14 cellular contexts compared by ENCODE assay signal in the genomic region with DNA sequence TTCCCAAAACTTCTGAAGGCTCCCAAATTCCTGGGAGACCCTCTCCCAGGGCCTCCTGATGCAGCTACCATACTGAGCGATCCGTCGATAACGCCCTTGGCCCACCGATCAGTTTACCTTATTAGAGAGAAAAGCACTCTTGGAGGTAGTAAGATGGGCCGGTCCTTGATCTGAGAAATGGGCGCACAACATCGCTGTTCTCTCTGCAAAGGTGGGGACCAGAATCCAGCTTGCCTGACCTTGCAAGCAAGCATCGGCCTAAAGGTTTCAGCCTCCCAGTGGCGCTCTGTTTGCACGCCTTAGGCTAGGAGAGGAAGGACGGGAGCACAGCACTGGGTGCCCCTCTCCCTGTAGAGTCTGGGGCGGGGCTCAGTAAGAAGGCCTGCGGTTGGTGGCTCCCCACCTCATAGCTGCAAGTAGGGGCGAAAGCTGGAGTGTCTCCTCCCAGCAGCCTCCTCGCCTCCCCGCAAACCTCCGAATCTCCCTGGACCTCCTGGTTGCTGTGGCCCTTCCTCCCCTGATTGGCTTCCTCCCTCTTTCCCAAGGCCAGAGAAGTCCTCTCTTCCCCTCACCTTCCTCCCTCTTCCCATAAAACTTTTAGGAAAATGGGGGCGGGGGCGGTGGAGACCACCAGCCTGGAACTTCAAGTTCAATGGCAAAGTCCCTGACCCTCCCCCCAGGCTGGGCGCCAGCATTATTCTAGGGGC. TPM values are rescaled to one million over a fixed set of nuclear protein-coding genes. Genes with fewer than 3 reads are reported as not detected.
DNase-seq lines count a peak whose midpoint lies in the region; ATAC-seq and TF ChIP-seq lines count a peak whose summit lies in the region.
"Had no signal": no experiment of that assay in that cellular context is flagged by ENCODE, and none has a peak within 500 bp of the region (broad histone marks: within the 10 kb centered on the region; RNA-seq: fewer than 3 reads in every experiment).

A gene (minus strand): TSS at position 318 of the 707 bp plus-strand sequence. CDS start 126 bp downstream, at position 192.

- no peaks in the 10 kb centered on the region for H3K9me3 Mint-ChIP-seq in activated naive CD8-positive, alpha-beta T cell (ENCODE audit: low read depth)
- peaks cover 4% of the 10 kb centered on the region for H3K9me3 Mint-ChIP-seq in activated naive CD8-positive, alpha-beta T cell treated with anti-CD3 and anti-CD28 coated beads, Interleukin-2, amount 50 U/mL, for 24 hours
- peaks cover 5% of the 10 kb centered on the region for H3K9me3 Mint-ChIP-seq in activated B cell treated with CpG ODN at 0.5 μM for 24 hours

- H3K27ac Mint-ChIP-seq in activated naive CD8-positive, alpha-beta T cell = no peak within 1 kb of the TSS
- no peak within 1 kb of the TSS for H3K27ac Mint-ChIP-seq in activated naive CD8-positive, alpha-beta T cell treated with anti-CD3 and anti-CD28 coated beads, Interleukin-2, amount 50 U/mL, for 24 hours
- no peak within 1 kb of the TSS for H3K27ac Mint-ChIP-seq in activated B cell treated with CpG ODN at 0.5 μM for 24 hours

- peak within 1 kb of the TSS; percentile 79 for H3K4me3 Mint-ChIP-seq in activated naive CD8-positive, alpha-beta T cell
- H3K4me3 Mint-ChIP-seq in activated naive CD8-positive, alpha-beta T cell treated with anti-CD3 and anti-CD28 coated beads, Interleukin-2, amount 50 U/mL, for 24 hours = no peak within 1 kb of the TSS
- peak within 1 kb of the TSS; percentile 67 for H3K4me3 Mint-ChIP-seq in activated B cell treated with CpG ODN at 0.5 μM for 24 hours

- peak within 1 kb of the TSS; percentile 9 for H3K4me3 ChIP-seq in upper lobe of right lung
- H3K4me3 ChIP-seq: cardiac muscle cell, lung, SJSA1 had no signal

- no peak for ATAC-seq in activated naive CD8-positive, alpha-beta T cell treated with anti-CD3 and anti-CD28 coated beads, Interleukin-2, amount 50 U/mL, for 24 hours
- ATAC-seq in activated B cell treated with CpG ODN at 0.5 μM for 24 hours (ENCODE audit: low read depth) (no peak), left colon (peak; percentile 66), upper lobe of right lung (no peak)

- no peaks in the 10 kb centered on the region for H3K36me3 ChIP-seq in upper lobe of right lung
- H3K36me3 ChIP-seq: cardiac muscle cell, SJSA1 had no signal

- CTCF ChIA-PET in activated B cell treated with CpG ODN at 0.5 μM for 24 hours (lab: Charles Lee) = interaction anchor here (1.8 to 3.7 kb wide), 2 partner anchors 26 to 157 kb away, joined by 4 to 16 read pairs; no protein-coding TSS in a partner anchor

- intact Hi-C loops in activated B cell treated with CpG ODN at 0.5 μM for 24 hours (cut with micrococcal nuclease) = no loop called here
- intact Hi-C loops in left colon (cut with DNase I, micrococcal nuclease) = no loop called here
- intact Hi-C loops in upper lobe of right lung (cut with DNase I) = no loop called here

- peaks cover 51% of the 10 kb centered on the region for H3K4me1 Mint-ChIP-seq in activated naive CD8-positive, alpha-beta T cell (ENCODE audit: low read depth)
- H3K4me1 Mint-ChIP-seq in activated naive CD8-positive, alpha-beta T cell treated with anti-CD3 and anti-CD28 coated beads, Interleukin-2, amount 50 U/mL, for 24 hours = peaks cover 38% of the 10 kb centered on the region
- H3K4me1 Mint-ChIP-seq in activated B cell treated with CpG ODN at 0.5 μM for 24 hours = peaks cover 38% of the 10 kb centered on the region

- DNase-seq in activated naive CD8-positive, alpha-beta T cell treated with anti-CD3 and anti-CD28 coated beads, Interleukin-2, amount 50 U/mL, for 24 hours = no peak
- no peak for DNase-seq in activated B cell treated with CpG ODN at 0.5 μM for 24 hours
- DNase-seq in left colon = peak; percentile 87 to 93
- no peak for DNase-seq in upper lobe of right lung
- DNase-seq in GM03348 (ENCODE audit: low spot score) = no peak
- no peak for DNase-seq in COR-L47 (lab: John Stamatoyannopoulos, UW)
- DNase-seq in AML-193 (lab: John Stamatoyannopoulos, UW) = no peak
- DNase-seq: C1 segment of cervical spinal cord, NCI-H526 had no signal

- H3K9me3 ChIP-seq in upper lobe of right lung = no peaks in the 10 kb centered on the region

- peaks cover 13% of the 10 kb centered on the region for H3K4me1 ChIP-seq in upper lobe of right lung
- H3K4me1 ChIP-seq: SJSA1 had no signal

- H3K27ac ChIP-seq in upper lobe of right lung = no peak within 1 kb of the TSS
- H3K27ac ChIP-seq: cardiac muscle cell, SJSA1 had no signal

- POLR2A ChIA-PET in activated B cell treated with CpG ODN at 0.5 μM for 24 hours (lab: Charles Lee) = no interaction called here

- H3K27me3 Mint-ChIP-seq in activated naive CD8-positive, alpha-beta T cell = peaks cover 57% of the 10 kb centered on the region
- H3K27me3 Mint-ChIP-seq in activated naive CD8-positive, alpha-beta T cell treated with anti-CD3 and anti-CD28 coated beads, Interleukin-2, amount 50 U/mL, for 24 hours = peaks cover 95% of the 10 kb centered on the region
- H3K27me3 Mint-ChIP-seq in activated B cell treated with CpG ODN at 0.5 μM for 24 hours = peaks cover 83% of the 10 kb centered on the region

- TF ChIP-seq CTCF in activated B cell treated with CpG ODN at 0.5 μM for 24 hours (IDR thresholded peaks at IDR 0.05) = no peak
- TF ChIP-seq CTCF in upper lobe of right lung (IDR thresholded peaks at IDR 0.05) = no peak

- peaks cover 100% of the 10 kb centered on the region for H3K27me3 ChIP-seq in upper lobe of right lung

- H3K36me3 Mint-ChIP-seq in activated naive CD8-positive, alpha-beta T cell = peaks cover 2% of the 10 kb centered on the region
- no peaks in the 10 kb centered on the region for H3K36me3 Mint-ChIP-seq in activated naive CD8-positive, alpha-beta T cell treated with anti-CD3 and anti-CD28 coated beads, Interleukin-2, amount 50 U/mL, for 24 hours (ENCODE audit: low read depth)
- peaks cover 1% of the 10 kb centered on the region for H3K36me3 Mint-ChIP-seq in activated B cell treated with CpG ODN at 0.5 μM for 24 hours (ENCODE audit: low read depth)

RNA-seq across cellular contexts. Expression of the gene that starts here (rescaled TPM):
- total RNA-seq in activated B cell treated with CpG ODN at 0.5 μM for 24 hours (not detected in 2 replicates), left colon (100 to 1,000 TPM; 200 to 261 TPM), upper lobe of right lung (not detected)
- total RNA-seq: cardiac muscle cell, H4, lung, SJSA1 had no signal

Comparison
In these comparisons a context has a peak if more than half of its experiments do, and no peak if none do; other contexts are left out.
1. RNA of the gene that starts here (total RNA-seq): 200 to 261 TPM in left colon; not detected in activated B cell treated with CpG ODN at 0.5 μM for 24 hours and not detected in upper lobe of right lung (single experiment); every median in the first group is over 100 times any median in the second.
2. DNase-seq: peak in left colon (2 of 2); none in activated naive CD8-positive, alpha-beta T cell treated with anti-CD3 and anti-CD28 coated beads, Interleukin-2, amount 50 U/mL, for 24 hours (single experiment), activated B cell treated with CpG ODN at 0.5 μM for 24 hours (single experiment), upper lobe of right lung (single experiment), GM03348 (single experiment), COR-L47 (single experiment) and AML-193 (0 of 2).